In the genomic region with DNA sequence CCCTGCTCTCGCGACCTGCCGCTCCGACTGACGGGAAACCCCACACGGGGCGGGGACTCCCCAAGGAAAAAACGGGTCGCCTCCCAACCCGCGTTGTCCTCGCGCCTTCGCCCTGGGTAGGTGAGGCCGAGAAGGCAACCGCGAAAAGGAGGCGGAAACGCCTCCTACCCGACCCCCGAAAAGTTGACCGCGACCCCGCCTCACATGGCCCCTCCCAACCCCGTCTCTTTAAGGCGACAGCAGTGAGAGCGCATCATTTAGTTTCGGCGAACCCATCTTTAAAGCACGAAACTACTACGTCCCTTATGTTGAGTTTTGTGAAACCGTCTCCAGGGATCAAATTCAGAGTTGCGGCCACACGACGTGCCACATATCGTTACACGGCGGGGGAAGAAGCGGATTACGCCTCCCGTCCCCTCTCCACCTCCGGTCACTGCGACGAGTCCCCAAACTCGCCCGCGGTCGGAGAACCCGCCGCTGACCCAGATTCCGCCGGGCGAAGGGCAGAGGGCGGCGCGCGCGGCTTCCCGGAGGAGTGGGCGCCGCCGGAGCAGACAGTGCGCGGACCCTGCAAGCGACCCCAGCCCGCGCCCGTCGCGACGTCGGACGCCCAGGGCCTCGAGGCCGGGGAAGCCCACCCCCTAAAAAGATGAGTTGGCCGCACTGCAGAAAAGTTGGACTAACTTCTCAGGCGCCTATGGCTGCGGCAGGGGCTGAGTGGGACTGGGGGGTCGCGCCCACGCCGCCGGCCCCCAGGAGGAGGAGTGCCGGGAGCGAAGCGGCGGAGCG, we compare ENCODE assay signal across 8 cellular contexts. TPM values are rescaled to one million over a fixed set of nuclear protein-coding genes. Genes with fewer than 3 reads are reported as not detected.
DNase-seq lines count a peak whose midpoint lies in the region; ATAC-seq and TF ChIP-seq lines count a peak whose summit lies in the region.

No MANE protein-coding gene starts in this region.

- H3K4me3 Mint-ChIP-seq in activated T-helper 2 cell treated with anti-CD3 and anti-CD28 coated beads, Interferon-gamma antibody, Interleukin-2, Interleukin-4, amounts not matched to agents 10 μg/mL and 5 μg/mL and 100 μg/mL, durations not matched to agents 14 hours and 24 hours and 36 hours (ENCODE audit: low read depth) = no peak overlapping the region
- no peak overlapping the region for H3K4me3 Mint-ChIP-seq in neural progenitor cell

- peak; percentile 48 for ATAC-seq in GM19463 (IDR thresholded peaks at IDR 0.05; ENCODE audit: unreplicated experiment)

- DNase-seq in COLO668 (lab: John Stamatoyannopoulos, UW; ENCODE audit: unreplicated experiment) (peak; percentile 80), HT-29 (ENCODE audit: low spot score) (peak; percentile 75), RWPE1 (ENCODE audit: low spot score) (peak; percentile 79), fibroblast of villous mesenchyme (ENCODE audit: low read depth) (peak; percentile 72), neural progenitor cell (ENCODE audit: low spot score) (peak; percentile 83), stromal cell of bone marrow (ENCODE audit: low read depth) (peak; percentile 33)
- DNase-seq in activated T-helper 2 cell treated with anti-CD3 and anti-CD28 coated beads, Interferon-gamma antibody, Interleukin-2, Interleukin-4, amounts not matched to agents 10 μg/mL and 5 μg/mL and 100 μg/mL, durations not matched to agents 14 hours and 24 hours and 36 hours (ENCODE audit: low spot score) = peak; percentile 91

- CTCF ChIA-PET in RWPE1 (lab: Yijun Ruan, JAX) = interaction anchor here (1.8 kb wide), 1 partner anchor 10 kb away, joined by 6 read pairs; no protein-coding TSS in a partner anchor

- no peaks in the 10 kb centered on the region for H3K27me3 ChIP-seq in neural progenitor cell

- peak overlapping the region; percentile 96 for H3K27ac ChIP-seq in RWPE1
- H3K27ac ChIP-seq in neural progenitor cell = peak overlapping the region; percentile 77

- intact Hi-C loops in activated T-helper 2 cell treated with anti-CD3 and anti-CD28 coated beads, Interferon-gamma antibody, Interleukin-2, Interleukin-4, amounts not matched to agents 10 μg/mL and 5 μg/mL and 100 μg/mL, durations not matched to agents 14 hours and 24 hours and 36 hours (cut with micrococcal nuclease) = loop anchor here (1.0 to 10.0 kb wide), 6 partner anchors 47 to 920 kb away; a partner anchor contains a TSS

- H3K4me3 ChIP-seq in fibroblast of villous mesenchyme (ENCODE audit: low read depth, low read length) (peak overlapping the region; percentile 84), neural progenitor cell (peak overlapping the region; percentile 94)

- H3K9ac ChIP-seq in neural progenitor cell = peak overlapping the region; percentile 79

- peaks cover 38% of the 10 kb centered on the region for H3F3A ChIP-seq in neural progenitor cell (ENCODE audit: low read depth)

- peaks cover 9% of the 10 kb centered on the region for H3K4me1 ChIP-seq in neural progenitor cell

- H3K4me1 Mint-ChIP-seq in activated T-helper 2 cell treated with anti-CD3 and anti-CD28 coated beads, Interferon-gamma antibody, Interleukin-2, Interleukin-4, amounts not matched to agents 10 μg/mL and 5 μg/mL and 100 μg/mL, durations not matched to agents 14 hours and 24 hours and 36 hours (ENCODE audit: low read depth) = peaks cover 16% of the 10 kb centered on the region
- H3K4me1 Mint-ChIP-seq in neural progenitor cell = peaks cover 18% of the 10 kb centered on the region

- H3K27me3 Mint-ChIP-seq in activated T-helper 2 cell treated with anti-CD3 and anti-CD28 coated beads, Interferon-gamma antibody, Interleukin-2, Interleukin-4, amounts not matched to agents 10 μg/mL and 5 μg/mL and 100 μg/mL, durations not matched to agents 14 hours and 24 hours and 36 hours (ENCODE audit: low read depth) = no peaks in the 10 kb centered on the region
- H3K27me3 Mint-ChIP-seq in neural progenitor cell (ENCODE audit: insufficient read depth, low read depth) = peaks cover 10% of the 10 kb centered on the region

- no peaks in the 10 kb centered on the region for H3K9me3 ChIP-seq in neural progenitor cell (ENCODE audit: low read depth)

- no peaks in the 10 kb centered on the region for H3K9me3 Mint-ChIP-seq in activated T-helper 2 cell treated with anti-CD3 and anti-CD28 coated beads, Interferon-gamma antibody, Interleukin-2, Interleukin-4, amounts not matched to agents 10 μg/mL and 5 μg/mL and 100 μg/mL, durations not matched to agents 14 hours and 24 hours and 36 hours
- H3K9me3 Mint-ChIP-seq in neural progenitor cell = no peaks in the 10 kb centered on the region

- TF ChIP-seq CTCF in RWPE1 (conservative IDR thresholded peaks at IDR 0.05; ENCODE audit: low read depth) (no peak), fibroblast of villous mesenchyme (IDR thresholded peaks at IDR 0.05; ENCODE audit: insufficient read depth, low read depth, low read length) (no peak), neural progenitor cell (IDR thresholded peaks at IDR 0.05) (no peak)

- peak overlapping the region; percentile 91 for H3K4me2 ChIP-seq in neural progenitor cell

- peaks cover 21% of the 10 kb centered on the region for H4K20me1 ChIP-seq in neural progenitor cell (ENCODE audit: low read depth)

- peaks cover 18% of the 10 kb centered on the region for H3K36me3 ChIP-seq in neural progenitor cell

- no peak overlapping the region for H2AFZ ChIP-seq in neural progenitor cell (replicated peaks)

- peaks cover 31% of the 10 kb centered on the region for H3K36me3 Mint-ChIP-seq in activated T-helper 2 cell treated with anti-CD3 and anti-CD28 coated beads, Interferon-gamma antibody, Interleukin-2, Interleukin-4, amounts not matched to agents 10 μg/mL and 5 μg/mL and 100 μg/mL, durations not matched to agents 14 hours and 24 hours and 36 hours (ENCODE audit: low read depth)
- H3K36me3 Mint-ChIP-seq in neural progenitor cell = peaks cover 15% of the 10 kb centered on the region

- H3K79me2 ChIP-seq in neural progenitor cell (ENCODE audit: low read depth) = peaks cover 61% of the 10 kb centered on the region

- H3K27ac Mint-ChIP-seq in activated T-helper 2 cell treated with anti-CD3 and anti-CD28 coated beads, Interferon-gamma antibody, Interleukin-2, Interleukin-4, amounts not matched to agents 10 μg/mL and 5 μg/mL and 100 μg/mL, durations not matched to agents 14 hours and 24 hours and 36 hours = peak overlapping the region; percentile 97
- peak overlapping the region; percentile 92 for H3K27ac Mint-ChIP-seq in neural progenitor cell

- POLR2A ChIA-PET in RWPE1 (lab: Yijun Ruan, JAX; ENCODE audit: low non-redundant PET) = no interaction called here

RNA-seq across cellular contexts. Expression of a gene that starts 1.1 kb away (rescaled TPM):
- total RNA-seq in HT-29 (2014; rRNA removed; shearing (Covaris generic)) = 12.7 and 16.4 TPM in 2 replicates
- total RNA-seq in activated T-helper 2 cell treated with anti-CD3 and anti-CD28 coated beads, Interferon-gamma antibody, Interleukin-2, Interleukin-4, amounts not matched to agents 10 μg/mL and 5 μg/mL and 100 μg/mL, durations not matched to agents 14 hours and 24 hours and 36 hours = 195 and 198 TPM in 2 replicates
- total RNA-seq in fibroblast of villous mesenchyme = 27.4 and 30.7 TPM in 2 replicates
- total RNA-seq in neural progenitor cell (ENCODE audit: low replicate concordance) = 108 and 201 TPM in 2 replicates

RNA-seq across cellular contexts. Expression of a gene that starts 22.7 kb away (rescaled TPM):
- total RNA-seq in HT-29 (2014; rRNA removed; shearing (Covaris generic)) = 0.63 TPM in 1 of 2 replicates, not detected in the other
- not detected in 2 replicates for total RNA-seq in activated T-helper 2 cell treated with anti-CD3 and anti-CD28 coated beads, Interferon-gamma antibody, Interleukin-2, Interleukin-4, amounts not matched to agents 10 μg/mL and 5 μg/mL and 100 μg/mL, durations not matched to agents 14 hours and 24 hours and 36 hours
- total RNA-seq in fibroblast of villous mesenchyme = not detected in 2 replicates
- 56.4 and 64.4 TPM in 2 replicates for total RNA-seq in neural progenitor cell (ENCODE audit: low replicate concordance)

RNA-seq across cellular contexts. Expression of a gene that starts 34.0 kb away (rescaled TPM):
- total RNA-seq in HT-29 (2014; rRNA removed; shearing (Covaris generic)) = 117 and 138 TPM in 2 replicates
- total RNA-seq in activated T-helper 2 cell treated with anti-CD3 and anti-CD28 coated beads, Interferon-gamma antibody, Interleukin-2, Interleukin-4, amounts not matched to agents 10 μg/mL and 5 μg/mL and 100 μg/mL, durations not matched to agents 14 hours and 24 hours and 36 hours = 103 and 105 TPM in 2 replicates
- total RNA-seq in fibroblast of villous mesenchyme (84.4 and 103 TPM in 2 replicates), neural progenitor cell (ENCODE audit: low replicate concordance) (63.0 and 118 TPM in 2 replicates)

RNA-seq across cellular contexts. Expression of a gene that starts 37.7 kb away (rescaled TPM):
- total RNA-seq in HT-29 (2014; rRNA removed; shearing (Covaris generic)) = 0.20 and 0.29 TPM in 2 replicates
- 0.39 and 0.98 TPM in 2 replicates for total RNA-seq in activated T-helper 2 cell treated with anti-CD3 and anti-CD28 coated beads, Interferon-gamma antibody, Interleukin-2, Interleukin-4, amounts not matched to agents 10 μg/mL and 5 μg/mL and 100 μg/mL, durations not matched to agents 14 hours and 24 hours and 36 hours
- total RNA-seq in fibroblast of villous mesenchyme (7.3 and 13.5 TPM in 2 replicates), neural progenitor cell (ENCODE audit: low replicate concordance) (19.7 and 26.7 TPM in 2 replicates)

RNA-seq across cellular contexts. Expression of a gene that starts 47.5 kb away (rescaled TPM):
- total RNA-seq in HT-29 (2014; rRNA removed; shearing (Covaris generic)) = not detected in 2 replicates
- 4.2 TPM in 2 replicates for total RNA-seq in activated T-helper 2 cell treated with anti-CD3 and anti-CD28 coated beads, Interferon-gamma antibody, Interleukin-2, Interleukin-4, amounts not matched to agents 10 μg/mL and 5 μg/mL and 100 μg/mL, durations not matched to agents 14 hours and 24 hours and 36 hours
- total RNA-seq in fibroblast of villous mesenchyme (6.5 and 8.1 TPM in 2 replicates), neural progenitor cell (ENCODE audit: low replicate concordance) (22.6 and 25.3 TPM in 2 replicates)

Comparison
In these comparisons a context has a peak if more than half of its experiments do, and no peak if none do; other contexts are left out.
1. Peak in every context shown above with its lines: DNase-seq, ATAC-seq, H3K4me3 ChIP-seq and H3K27ac ChIP-seq.
2. DNase-seq: peak in every context shown above with its lines; median percentile 91 in activated T-helper 2 cell treated with anti-CD3 and anti-CD28 coated beads, Interferon-gamma antibody, Interleukin-2, Interleukin-4, amounts not matched to agents 10 μg/mL and 5 μg/mL and 100 μg/mL, durations not matched to agents 14 hours and 24 hours and 36 hours; 83 in neural progenitor cell; 80 in COLO668; 79 in RWPE1; 75 in HT-29; 72 in fibroblast of villous mesenchyme; 33 in stromal cell of bone marrow.
3. RNA of a gene that starts 22.7 kb away (total RNA-seq): 56.4 to 64.4 TPM in neural progenitor cell; 0.63 TPM in HT-29, not detected in activated T-helper 2 cell treated with anti-CD3 and anti-CD28 coated beads, Interferon-gamma antibody, Interleukin-2, Interleukin-4, amounts not matched to agents 10 μg/mL and 5 μg/mL and 100 μg/mL, durations not matched to agents 14 hours and 24 hours and 36 hours and not detected in fibroblast of villous mesenchyme; every median in the first group is over 10 times any median in the second.